In genomic region chr9:21357479-21358290, GRCh38 we compare ENCODE assay signal across 1 cellular context.
TF ChIP-seq lines count a peak whose summit lies in the region.

No MANE protein-coding gene starts in this region.

TF ChIP-seq in H1, 55 proteins besides CTCF, POLR2A, EP300 and RAD21:
- TF ChIP-seq ATF3 (IDR thresholded peaks at IDR 0.05; ENCODE audit: insufficient read depth, low read depth, low read length) = no peak
- no peak for TF ChIP-seq SP4 (IDR thresholded peaks at IDR 0.05; ENCODE audit: low read length)
- TF ChIP-seq CHD2 (IDR thresholded peaks at IDR 0.05; ENCODE audit: low read length) = no peak
- no peak for TF ChIP-seq NRF1 (IDR thresholded peaks at IDR 0.05; ENCODE audit: low read depth, low read length)
- no peak for TF ChIP-seq SAP30 (IDR thresholded peaks at IDR 0.05; ENCODE audit: insufficient read depth, insufficient replicate concordance, low read length)
- TF ChIP-seq KDM1A (IDR thresholded peaks at IDR 0.05; ENCODE audit: borderline replicate concordance, low read length) = no peak
- TF ChIP-seq RNF2 (IDR thresholded peaks at IDR 0.05; ENCODE audit: borderline replicate concordance, low read depth, low read length, missing control alignments, poor library complexity, severe bottlenecking) = no peak
